In the genomic region with DNA sequence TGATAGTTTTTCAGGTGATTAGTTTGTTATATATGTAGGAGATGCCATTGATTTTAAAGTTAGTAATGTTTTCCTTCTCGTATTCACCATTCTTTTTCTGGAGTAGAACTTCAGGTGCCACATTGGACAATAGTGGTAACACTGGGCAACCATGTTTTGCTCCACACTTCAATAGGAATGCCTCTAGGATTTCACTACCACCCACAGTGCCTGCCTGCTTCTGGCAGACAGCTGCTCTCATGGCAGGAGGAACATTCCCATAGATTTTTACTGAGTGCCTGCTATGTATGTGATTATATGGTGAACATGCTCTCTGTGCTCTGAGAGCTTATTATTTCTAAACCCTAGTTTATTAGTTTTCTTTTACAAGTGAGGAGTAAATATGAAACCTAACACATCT, we compare ENCODE assay signal across 19 cellular contexts.
"Had no signal": no experiment of that assay in that cellular context is flagged by ENCODE, and none has a peak within 500 bp of the region (broad histone marks: within the 10 kb centered on the region; RNA-seq: fewer than 3 reads in every experiment).

No MANE protein-coding gene starts in this region.

- H3K4me1 ChIP-seq: esophagus squamous epithelium, gastrocnemius medialis, left lung, pancreas, psoas muscle, right atrium auricular region, tibial artery had no signal

- H3K36me3 ChIP-seq: gastrocnemius medialis, pancreas, right atrium auricular region, tibial artery had no signal

- H3K27me3 ChIP-seq: esophagus squamous epithelium, gastrocnemius medialis, left lung, pancreas, right atrium auricular region, tibial artery had no signal

- H3K9me3 ChIP-seq: esophagus squamous epithelium, gastrocnemius medialis, left lung, pancreas, psoas muscle, right atrium auricular region, tibial artery had no signal

- DNase-seq: activated CD4-positive, alpha-beta T cell treated with anti-CD3 and anti-CD28 coated beads, Interleukin-2, amount 50 U/mL, for 1 hour; activated CD8-positive, alpha-beta T cell treated with anti-CD3 and anti-CD28 coated beads, Interleukin-2, amount 10 ng/mL, durations not matched to agents 7 days and 5 days; activated naive CD4-positive, alpha-beta T cell; central memory CD4-positive, alpha-beta T cell; esophagus squamous epithelium; gastrocnemius medialis; hippocampal formation; kidney glomerular epithelial cell; left lung; pancreas; psoas muscle; stimulated activated CD4-positive, alpha-beta T cell treated with anti-CD3 and anti-CD28 coated beads, Interleukin-1b, Interleukin-23, amount 100 ng/mL, for 48 hours; stimulated activated naive CD8-positive, alpha-beta T cell treated with anti-CD3 and anti-CD28 coated beads, Interleukin-15, amount 100 ng/mL, for 72 hours; tibial artery had no signal

- H3K27ac ChIP-seq: esophagus squamous epithelium, gastrocnemius medialis, left lung, pancreas, psoas muscle, right atrium auricular region, tibial artery, VCaP had no signal

- ATAC-seq: activated CD4-positive, CD25-positive, alpha-beta regulatory T cell treated with anti-CD3 and anti-CD28 coated beads, Interleukin-2, amount 50 U/mL, for 24 hours; activated CD8-positive, alpha-beta T cell treated with anti-CD3 and anti-CD28 coated beads, Interleukin-2, amount 10 ng/mL, durations not matched to agents 7 days and 5 days; gastrocnemius medialis; left lung; pancreas; psoas muscle; stimulated activated effector memory CD8-positive, alpha-beta T cell treated with anti-CD3 and anti-CD28 coated beads, Interleukin-12 subunit alpha, Interleukin-12 subunit beta, amount 100 ng/mL, for 72 hours; stimulated activated naive CD8-positive, alpha-beta T cell treated with anti-CD3 and anti-CD28 coated beads, Interleukin-15, amount 100 ng/mL, for 72 hours had no signal

- H3K4me3 ChIP-seq: esophagus squamous epithelium, gastrocnemius medialis, left lung, lung, pancreas, psoas muscle, right atrium auricular region, tibial artery had no signal
